11 cellular contexts compared by ENCODE assay signal in genomic region chr3:183553263-183554026, GRCh38. TPM values are rescaled to one million over a fixed set of nuclear protein-coding genes. Genes with fewer than 3 reads are reported as not detected.
DNase-seq lines count a peak whose midpoint lies in the region; ATAC-seq, FAIRE-seq and TF ChIP-seq lines count a peak whose summit lies in the region.
"Had no signal": no experiment of that assay in that cellular context is flagged by ENCODE, and none has a peak within 500 bp of the region (broad histone marks: within the 10 kb centered on the region; RNA-seq: fewer than 3 reads in every experiment).

No MANE protein-coding gene starts in this region.

- ATAC-seq in effector memory CD8-positive, alpha-beta T cell (replicated peaks): no peak
- ATAC-seq in gastrocnemius medialis: peak in 1 of 2 donors; percentile 23

- DNase-seq in GM12891 (ENCODE audit: insufficient read length, low spot score): no peak
- no peak for DNase-seq in PC-9
- no peak for DNase-seq in effector memory CD8-positive, alpha-beta T cell
- DNase-seq in gastrocnemius medialis: no peak
- DNase-seq in hypothalamus (lab: John Stamatoyannopoulos, UW): no peak
- DNase-seq in NCI-H82 treated with DMSO at 0.1 percent for 48 hours (lab: John Stamatoyannopoulos, UW; ENCODE audit: unreplicated experiment): no peak
- DNase-seq in activated CD4-positive, CD25-positive, alpha-beta regulatory T cell (lab: John Stamatoyannopoulos, UW): no peak
- DNase-seq in HuH-7.5 (ENCODE audit: low spot score): no peak
- DNase-seq: stimulated activated naive CD4-positive, alpha-beta T cell treated with Interleukin-2 at 50 U/mL for 16 hours had no signal

- no peaks in the 10 kb centered on the region for H3F3A ChIP-seq in PC-9 (ENCODE audit: insufficient read depth, low read depth)

- H3K9me3 ChIP-seq in PC-9 (ENCODE audit: insufficient read depth, low read depth): no peaks in the 10 kb centered on the region
- no peaks in the 10 kb centered on the region for H3K9me3 ChIP-seq in gastrocnemius medialis

- H3K4me3 ChIP-seq in PC-9 (no peak overlapping the region), gastrocnemius medialis (no peak overlapping the region)

- no peak for TF ChIP-seq POLR2A in GM12891 (IDR thresholded peaks at IDR 0.05; ENCODE audit: low read depth, low read length)
- TF ChIP-seq POLR2A in gastrocnemius medialis (IDR thresholded peaks at IDR 0.05): no peak

- H3K9me2 ChIP-seq in PC-9 (ENCODE audit: insufficient read depth): no peaks in the 10 kb centered on the region

- H3K36me3 ChIP-seq in PC-9 (ENCODE audit: low read depth): no peaks in the 10 kb centered on the region
- no peaks in the 10 kb centered on the region for H3K36me3 ChIP-seq in gastrocnemius medialis

- H3K4me3 Mint-ChIP-seq in effector memory CD8-positive, alpha-beta T cell: peak overlapping the region; percentile 93 to 96

- POLR2A ChIA-PET in PC-9 (lab: Charles Lee; ENCODE audit: unreplicated experiment): no interaction called here

- H3K4me2 ChIP-seq in PC-9: no peak overlapping the region

- peak overlapping the region; percentile 95 to 99 for H3K27ac Mint-ChIP-seq in effector memory CD8-positive, alpha-beta T cell

- H3K4me1 ChIP-seq in PC-9 (replicated peaks; ENCODE audit: insufficient read depth): no peaks in the 10 kb centered on the region
- H3K4me1 ChIP-seq in gastrocnemius medialis: peaks cover 4 to 11% of the 10 kb centered on the region in 2 donors

- H3K27me3 Mint-ChIP-seq in effector memory CD8-positive, alpha-beta T cell: no peaks in the 10 kb centered on the region

- in situ Hi-C loops in gastrocnemius medialis (cut with MboI; ENCODE audit: low sequenced_read_pairs in 4 of 4): no loop called here

- intact Hi-C loops in PC-9 (cut with micrococcal nuclease; ENCODE audit: unreplicated experiment) (no loop called here), gastrocnemius medialis (cut with DNase I; ENCODE audit: low total_unique reads) (no loop called here)

- H4K20me1 ChIP-seq in PC-9 (ENCODE audit: insufficient read depth): no peaks in the 10 kb centered on the region

- H3K27ac ChIP-seq in PC-9 (no peak overlapping the region), gastrocnemius medialis (peak overlapping the region in 3 of 4 donors; percentile 47 to 64 (median 54))

- H2AFZ ChIP-seq in PC-9: 0 out of 2 replicates have a peak overlapping the region, but pooled peaks have one; percentile 1

- no peaks in the 10 kb centered on the region for H3K79me2 ChIP-seq in PC-9 (ENCODE audit: low read depth)

- peak; percentile 71 for FAIRE-seq in GM12891 (lab: Jason Lieb, UNC)
- FAIRE-seq: G401.6 had no signal

- no peaks in the 10 kb centered on the region for H3K36me3 Mint-ChIP-seq in effector memory CD8-positive, alpha-beta T cell (ENCODE audit: insufficient read depth)

- TF ChIP-seq CTCF in PC-9 (conservative IDR thresholded peaks at IDR 0.05): no peak
- no peak for TF ChIP-seq CTCF in gastrocnemius medialis (IDR thresholded peaks at IDR 0.05 in 4 of 5, conservative IDR thresholded peaks at IDR 0.05 in 1 of 5)

- no TSS peak for BruUV-seq in PC-9 (replicated peaks; lab: Mats Ljungman, UMichigan)

- no peaks in the 10 kb centered on the region for H3K27me3 ChIP-seq in PC-9 (ENCODE audit: insufficient read depth, low read depth)
- no peaks in the 10 kb centered on the region for H3K27me3 ChIP-seq in gastrocnemius medialis

- CTCF ChIA-PET in PC-9 (lab: Charles Lee): no interaction called here

- H3K4me1 Mint-ChIP-seq in effector memory CD8-positive, alpha-beta T cell (ENCODE audit: low read depth in 2 of 2): peaks cover 45 to 48% of the 10 kb centered on the region in 2 donors

- H3K9me3 Mint-ChIP-seq in effector memory CD8-positive, alpha-beta T cell: peaks cover 0 to 1% of the 10 kb centered on the region in 2 donors

TF ChIP-seq in GM12891, 5 proteins besides CTCF, POLR2A, EP300 and RAD21:
- TF ChIP-seq POU2F2 (IDR thresholded peaks at IDR 0.05; ENCODE audit: low read depth, low read length) (no peak), SPI1 (IDR thresholded peaks at IDR 0.05; ENCODE audit: low read depth, low read length) (0 out of 2 replicates have a peak, but pooled peaks have one; percentile 31)

RNA-seq across cellular contexts. Expression of gene KLHL6, which starts 2.1 kb away (rescaled TPM):
- polyA plus RNA-seq in GM12891 (2012; ENCODE audit: low read depth, missing spikeins): 9.8 TPM
- total RNA-seq in PC-9 (2021) (0.04 TPM in 1 of 2 replicates, not detected in the other), gastrocnemius medialis (under 1 TPM; 0.15 to 0.31 (median 0.30) TPM)
- total RNA-seq: RPMI7951 had no signal
